ENCODE assay signal across 9 cellular contexts in genomic region chr16:785563-786535, GRCh38. TPM values are rescaled to one million over a fixed set of nuclear protein-coding genes. Genes with fewer than 3 reads are reported as not detected.
A peak's percentile ranks its signal among the peaks of the same experiment; 100 is the strongest.
DNase-seq lines count a peak whose midpoint lies in the region; ATAC-seq, FAIRE-seq and TF ChIP-seq lines count a peak whose summit lies in the region.
"Had no signal": no experiment of that assay in that cellular context is flagged by ENCODE, and none has a peak within 500 bp of the region (broad histone marks: within the 10 kb centered on the region; RNA-seq: fewer than 3 reads in every experiment).

No MANE protein-coding gene starts in this region.

- H3K36me3 Mint-ChIP-seq in type B pancreatic cell, result no peaks in the 10 kb centered on the region

- H3K4me3 Mint-ChIP-seq in type B pancreatic cell, result peak overlapping the region; percentile 79

- FAIRE-seq in RCC 7860 (lab: Jason Lieb, UNC) (no peak), pancreas (lab: Jason Lieb, UNC) (no peak)
- FAIRE-seq: A204.1 had no signal

- TF ChIP-seq CTCF in gastroesophageal sphincter (IDR thresholded peaks at IDR 0.05) (peak in 3 of 4 experiments; percentile 23 to 67 (median 62)), pancreas (IDR thresholded peaks at IDR 0.05) (peak; percentile 50 to 61 (median 55)), type B pancreatic cell (conservative IDR thresholded peaks at IDR 0.05) (peak; percentile 90)

- H3K27me3 ChIP-seq in gastroesophageal sphincter (peaks cover 31% of the 10 kb centered on the region), pancreas (no peaks in the 10 kb centered on the region)

- no peaks in the 10 kb centered on the region for H3K4me1 Mint-ChIP-seq in type B pancreatic cell (ENCODE audit: unreplicated experiment)

- intact Hi-C loops in pancreas (cut with DNase I), result loop anchor here in 2 of 3 donors (2.0 to 10.0 kb wide), 2 partner anchors 71 to 81 kb away; partner anchors contain the start of genes FBXL16 (in 1 of the 2) and METRN (in 1 of the 2)

- H3K9me3 ChIP-seq in gastroesophageal sphincter (no peaks in the 10 kb centered on the region), pancreas (no peaks in the 10 kb centered on the region)

- no peak overlapping the region for H3K27ac Mint-ChIP-seq in type B pancreatic cell

- no peak overlapping the region for H3K4me3 ChIP-seq in gastroesophageal sphincter
- no peak overlapping the region for H3K4me3 ChIP-seq in pancreas

- no peak for ATAC-seq in gastroesophageal sphincter
- peak; percentile 19 to 51 (median 38) for ATAC-seq in pancreas

- no peak for TF ChIP-seq EP300 in gastroesophageal sphincter (IDR thresholded peaks at IDR 0.05)

- 47 to 94% methylated on average over 3 of the region's 58 CpGs for WGBS in gastroesophageal sphincter (ENCODE audit: low coverage in 1 of 2), 2 donors
- 64 to 65% methylated on average over 57 to 58 of the region's 58 CpGs for WGBS in pancreas, 2 donors

- no peak for TF ChIP-seq POLR2A in gastroesophageal sphincter (IDR thresholded peaks at IDR 0.05)

- H3K27ac ChIP-seq in gastroesophageal sphincter (no peak overlapping the region), pancreas (no peak overlapping the region)

- H3K4me1 ChIP-seq in gastroesophageal sphincter (peaks cover 0 to 44% (median 23%) of the 10 kb centered on the region in 3 donors), pancreas (peaks cover 0 to 13% (median 6%) of the 10 kb centered on the region in 3 donors)

- no peaks in the 10 kb centered on the region for H3K27me3 Mint-ChIP-seq in type B pancreatic cell

- DNase-seq in DMS 273 (lab: John Stamatoyannopoulos, UW; ENCODE audit: unreplicated experiment), result peak; percentile 84
- DNase-seq in DMS 273 treated with DMSO at 0.1 percent for 48 hours (lab: John Stamatoyannopoulos, UW), result no peak
- DNase-seq in RCC 7860 (ENCODE audit: low spot score), result peak; percentile 20
- peak; percentile 56 for DNase-seq in activated gamma-delta T cell (lab: John Stamatoyannopoulos, UW)
- peak in 5 of 6 donors; percentile 42 to 90 (median 64) for DNase-seq in pancreas
- peak; percentile 88 for DNase-seq in type B pancreatic cell (ENCODE audit: extremely low spot score, unreplicated experiment)
- DNase-seq in HPDE6-E6E7 (ENCODE audit: extremely low spot score), result no peak

- H3K36me3 ChIP-seq in gastroesophageal sphincter, result peaks cover 0 to 21% of the 10 kb centered on the region in 2 donors
- no peaks in the 10 kb centered on the region for H3K36me3 ChIP-seq in pancreas

- no peaks in the 10 kb centered on the region for H3K9me3 Mint-ChIP-seq in type B pancreatic cell

RNA-seq across cellular contexts. Expression of gene RPUSD1, which starts 2.3 kb away (rescaled TPM):
- total RNA-seq in gastroesophageal sphincter (10 to 100 TPM; 13.4 to 25.8 (median 22.1) TPM), pancreas (10 to 100 TPM in 2 of 6 donors, 1 to 10 TPM in 4; 6.2 to 11.1 (median 8.6) TPM), type B pancreatic cell (ENCODE audit: low replicate concordance) (23.7 and 26.6 TPM in 2 replicates)
- polyA plus RNA-seq in pancreas, result 10 to 100 TPM; 17.7 to 21.1 TPM

RNA-seq across cellular contexts. Expression of gene CHTF18, which starts 2.6 kb away (rescaled TPM):
- total RNA-seq in gastroesophageal sphincter (10 to 100 TPM in 2 of 4 donors, 1 to 10 TPM in 2; 4.6 to 10.9 (median 8.3) TPM), pancreas (10 to 100 TPM in 1 of 6 donors, 1 to 10 TPM in 5; 5.4 to 11.0 (median 6.5) TPM), type B pancreatic cell (ENCODE audit: low replicate concordance) (53.4 and 105 TPM in 2 replicates)
- polyA plus RNA-seq in pancreas, result 10 to 100 TPM; 30.4 to 61.6 TPM

RNA-seq across cellular contexts. Expression of gene GNG13, which starts 14.7 kb away (rescaled TPM):
- total RNA-seq in gastroesophageal sphincter (not detected), pancreas (not detected), type B pancreatic cell (ENCODE audit: low replicate concordance) (not detected in 2 replicates)
- polyA plus RNA-seq in pancreas, result not detected

RNA-seq across cellular contexts. Expression of gene MSLN, which starts 25.3 kb away (rescaled TPM):
- total RNA-seq in gastroesophageal sphincter, result 1 to 10 TPM in 1 of 4 donors, under 1 TPM in 1, not detected in 2; 0.73 to 7.2 TPM
- 1 to 10 TPM in 2 of 6 donors, under 1 TPM in 3, not detected in 1; 0.35 to 2.4 (median 0.90) TPM for total RNA-seq in pancreas
- 1 to 10 TPM in 1 of 2 donors, under 1 TPM in 1; 0.96 to 4.6 TPM for polyA plus RNA-seq in pancreas
- 0.77 and 0.81 TPM in 2 replicates for total RNA-seq in type B pancreatic cell (ENCODE audit: low replicate concordance)

RNA-seq across cellular contexts. Expression of gene CIAO3, which starts 45.1 kb away (rescaled TPM):
- 10 to 100 TPM; 18.5 to 46.7 (median 25.6) TPM for total RNA-seq in gastroesophageal sphincter
- total RNA-seq in pancreas, result 10 to 100 TPM; 11.1 to 25.4 (median 14.1) TPM
- 10 to 100 TPM; 40.2 to 72.9 TPM for polyA plus RNA-seq in pancreas
- total RNA-seq in type B pancreatic cell (ENCODE audit: low replicate concordance), result 41.4 and 44.5 TPM in 2 replicates

Comparison
In these comparisons a context has a peak if more than half of its experiments do, and no peak if none do; other contexts are left out.
1. DNase-seq: peak in DMS 273 (single experiment), RCC 7860 (single experiment), activated gamma-delta T cell (single experiment), pancreas (5 of 6) and type B pancreatic cell (single experiment); none in DMS 273 treated with DMSO at 0.1 percent for 48 hours (single experiment) and HPDE6-E6E7 (single experiment).
2. Peak in every context shown above with its lines, with median percentiles within 50 percentile points of each other: CTCF ChIP-seq.